9 cellular contexts compared by ENCODE assay signal in the genomic region with DNA sequence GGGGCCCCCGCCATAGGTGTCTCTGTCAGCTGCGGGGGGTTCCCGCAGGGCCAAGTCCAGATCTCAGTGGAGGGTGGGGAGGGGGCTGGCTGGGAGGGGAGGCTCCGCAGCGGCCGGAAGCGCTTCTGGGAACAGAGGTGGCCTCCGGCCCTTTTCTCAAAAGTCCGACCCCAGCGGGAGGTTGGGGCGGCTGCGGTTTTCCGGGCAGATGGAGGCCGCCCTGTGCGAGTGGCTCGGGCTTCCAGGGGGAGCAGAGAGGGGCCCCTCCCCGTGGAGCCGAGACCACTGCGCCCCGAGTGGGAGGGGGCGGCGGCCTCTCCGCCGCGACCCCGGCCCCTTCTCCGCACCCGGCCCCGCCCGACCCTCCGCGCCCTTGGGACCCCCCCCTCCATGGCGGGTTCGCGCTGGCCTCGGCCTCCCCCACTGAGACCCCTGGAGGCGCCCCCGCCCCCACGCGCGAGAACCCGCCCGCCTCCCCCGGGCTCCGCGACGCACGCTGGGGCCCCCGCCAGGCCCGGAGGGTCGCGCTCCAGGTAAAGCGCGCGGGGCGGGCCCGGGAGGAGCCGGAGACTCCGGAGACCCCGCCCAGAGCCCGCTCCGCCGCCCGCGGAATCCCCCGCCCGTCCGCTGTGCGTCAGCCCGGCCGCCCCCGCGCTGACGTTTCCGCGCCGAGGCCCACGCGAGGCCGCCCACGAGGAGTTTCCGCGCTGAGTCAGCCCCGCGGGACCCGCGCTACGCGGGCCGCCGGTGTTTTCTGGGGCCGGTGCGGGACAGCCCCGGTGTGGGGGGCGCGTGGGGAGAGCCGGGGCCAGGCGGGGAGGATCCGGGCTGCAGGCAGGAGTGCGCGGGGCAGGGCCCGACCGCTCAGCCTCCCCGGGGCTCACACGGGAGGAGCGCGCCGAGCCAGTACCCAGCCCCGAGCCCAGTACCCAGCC. TPM values are rescaled to one million over a fixed set of nuclear protein-coding genes. Genes with fewer than 3 reads are reported as not detected.
DNase-seq lines count a peak whose midpoint lies in the region; ATAC-seq, FAIRE-seq and TF ChIP-seq lines count a peak whose summit lies in the region.
"Had no signal": no experiment of that assay in that cellular context is flagged by ENCODE, and none has a peak within 500 bp of the region (broad histone marks: within the 10 kb centered on the region; RNA-seq: fewer than 3 reads in every experiment).

No MANE protein-coding gene starts in this region.

- peak overlapping the region; percentile 58 for H3K27ac Mint-ChIP-seq in activated CD4-positive, alpha-beta memory T cell treated with anti-CD3 and anti-CD28 coated beads, Interleukin-2, amount 10 ng/mL, durations not matched to agents 7 days and 5 days
- peak overlapping the region; percentile 97 to 99 for H3K27ac Mint-ChIP-seq in natural killer cell treated with Interleukin-12 subunit alpha and Interleukin-12 subunit beta and Interleukin-15 and Interleukin-18, amount 100 ng/mL, for 72 hours

- H4K5ac ChIP-seq in H1 (ENCODE audit: insufficient read length, low read depth, low read length): no peak overlapping the region

- peak; percentile 87 to 89 for ATAC-seq in natural killer cell treated with Interleukin-12 subunit alpha and Interleukin-12 subunit beta and Interleukin-15 and Interleukin-18, amount 100 ng/mL, for 72 hours
- ATAC-seq in stimulated activated naive CD8-positive, alpha-beta T cell treated with anti-CD3 and anti-CD28 coated beads, Interleukin-15, Interleukin-2, amounts not matched to agents 100 U/mL and 50 U/mL, for 24 hours: peak; percentile 83

- no peaks in the 10 kb centered on the region for H3K79me1 ChIP-seq in H1 (ENCODE audit: low read depth, low read length)

- no peak overlapping the region for H2BK15ac ChIP-seq in H1 (ENCODE audit: low read length)

- no peak overlapping the region for H4K91ac ChIP-seq in H1 (replicated peaks; ENCODE audit: insufficient read length, low read length)

- no peak overlapping the region for H2BK12ac ChIP-seq in H1 (ENCODE audit: low read depth, low read length)

- no peak for TF ChIP-seq EP300 in H1 (IDR thresholded peaks at IDR 0.05; ENCODE audit: borderline replicate concordance in 1 of 2, low read depth in 2 of 2, low read length in 2 of 2)

- no peak for TF ChIP-seq RAD21 in H1 (IDR thresholded peaks at IDR 0.05 in 1 of 2, conservative IDR thresholded peaks at IDR 0.05 in 1 of 2; ENCODE audit: low read depth in 2 of 2, low read length in 2 of 2)

- H3K4ac ChIP-seq in H1 (replicated peaks; ENCODE audit: insufficient read length, low read depth, low read length): peak overlapping the region; percentile 81

- H3K79me2 ChIP-seq in H1 (ENCODE audit: control insufficient read depth in 1 of 2, insufficient read depth in 2 of 2, low read length in 2 of 2): no peaks in the 10 kb centered on the region

- no peaks in the 10 kb centered on the region for H3K36me3 ChIP-seq in H1 (ENCODE audit: control insufficient read depth in 2 of 4, insufficient read depth in 4 of 4, low read length in 3 of 4)

- no peak for TF ChIP-seq POLR2A in H1 (IDR thresholded peaks at IDR 0.05; ENCODE audit: control extremely low read depth in 1 of 2, low read depth in 2 of 2, low read length in 2 of 2)

- no peaks in the 10 kb centered on the region for H3K9me3 Mint-ChIP-seq in activated CD4-positive, alpha-beta memory T cell treated with anti-CD3 and anti-CD28 coated beads, Interleukin-2, amount 10 ng/mL, durations not matched to agents 7 days and 5 days
- H3K9me3 Mint-ChIP-seq in natural killer cell treated with Interleukin-12 subunit alpha and Interleukin-12 subunit beta and Interleukin-15 and Interleukin-18, amount 100 ng/mL, for 72 hours: no peaks in the 10 kb centered on the region

- no peak overlapping the region for H2BK120ac ChIP-seq in H1 (replicated peaks; ENCODE audit: low read depth, low read length)

- H3K4me2 ChIP-seq in H1 (ENCODE audit: insufficient read depth in 1 of 2, low read depth in 2 of 2, low read length in 2 of 2): peak overlapping the region; percentile 12 to 70; a peak in 3 of 4 replicates

- peaks cover 2 to 9% (median 8%) of the 10 kb centered on the region in 4 experiments; a peak in 6 of 7 replicates for H3K27me3 ChIP-seq in H1 (replicated peaks in 1 of 4; ENCODE audit: control insufficient read depth in 3 of 4, extremely low read depth in 1 of 4, insufficient read depth in 3 of 4, low read length in 3 of 4)

- no peaks in the 10 kb centered on the region for H4K20me1 ChIP-seq in H1 (replicated peaks in 1 of 2; ENCODE audit: control insufficient read depth in 1 of 2, insufficient read depth in 2 of 2, low read length in 2 of 2)

- no peak overlapping the region for H2AFZ ChIP-seq in H1 (ENCODE audit: low read length)

- WGBS in H1 (ENCODE audit: extremely low coverage in 1 of 2, insufficient coverage in 1 of 2, insufficient read length in 1 of 2, insufficient replicate concordance in 2 of 2, low coverage in 1 of 2, low lambda C conversion rate in 2 of 2, missing lambda C conversion rate in 1 of 2), 2 experiments: 10% methylated on average over 13 of the region's 109 CpGs; no CpG with 5 or more reads in 1 of the 2 experiments

- H3K4me3 Mint-ChIP-seq in activated CD4-positive, alpha-beta memory T cell treated with anti-CD3 and anti-CD28 coated beads, Interleukin-2, amount 10 ng/mL, durations not matched to agents 7 days and 5 days: peak overlapping the region; percentile 16
- peak overlapping the region; percentile 73 for H3K4me3 Mint-ChIP-seq in natural killer cell treated with Interleukin-12 subunit alpha and Interleukin-12 subunit beta and Interleukin-15 and Interleukin-18, amount 100 ng/mL, for 72 hours

- POLR2A ChIA-PET in activated CD4-positive, alpha-beta memory T cell treated with anti-CD3 and anti-CD28 coated beads, Interleukin-2, amount 10 ng/mL, durations not matched to agents 7 days and 5 days (lab: Charles Lee): interaction anchor here (0.5 to 1.1 kb wide), 2 partner anchors 12 to 13 kb away, joined by 4 to 7 read pairs; no protein-coding TSS in a partner anchor
- POLR2A ChIA-PET in H1 (lab: Charles Lee; ENCODE audit: partially characterized antibody): interaction anchor here (0.9 to 1.7 kb wide), 3 partner anchors 15 to 179 kb away, joined by 3 to 6 read pairs (median 4); partner anchors contain the start of gene TTLL10

- H2BK20ac ChIP-seq in H1 (ENCODE audit: low read length): no peak overlapping the region; the same call in 1 of the 2 replicates

- no peaks in the 10 kb centered on the region for H3K27me3 Mint-ChIP-seq in activated CD4-positive, alpha-beta memory T cell treated with anti-CD3 and anti-CD28 coated beads, Interleukin-2, amount 10 ng/mL, durations not matched to agents 7 days and 5 days
- no peaks in the 10 kb centered on the region for H3K27me3 Mint-ChIP-seq in natural killer cell treated with Interleukin-12 subunit alpha and Interleukin-12 subunit beta and Interleukin-15 and Interleukin-18, amount 100 ng/mL, for 72 hours

- peaks cover 0 to 10% (median under 1%) of the 10 kb centered on the region in 4 experiments; a peak in 4 of 7 replicates for H3K4me1 ChIP-seq in H1 (replicated peaks in 1 of 4; ENCODE audit: control insufficient read depth in 3 of 4, insufficient read depth in 4 of 4, low read length in 3 of 4)

- no peak overlapping the region for H2AK5ac ChIP-seq in H1 (ENCODE audit: low read depth, low read length)

- FAIRE-seq in H1 (lab: Jason Lieb, UNC): no peak

- H3K18ac ChIP-seq in H1 (ENCODE audit: extremely low read depth, low read length): peak overlapping the region; percentile 78; the same call in 1 of the 2 replicates

- H3K36me3 Mint-ChIP-seq in activated CD4-positive, alpha-beta memory T cell treated with anti-CD3 and anti-CD28 coated beads, Interleukin-2, amount 10 ng/mL, durations not matched to agents 7 days and 5 days (ENCODE audit: low read depth): no peaks in the 10 kb centered on the region
- no peaks in the 10 kb centered on the region for H3K36me3 Mint-ChIP-seq in natural killer cell treated with Interleukin-12 subunit alpha and Interleukin-12 subunit beta and Interleukin-15 and Interleukin-18, amount 100 ng/mL, for 72 hours

- H3K14ac ChIP-seq in H1 (ENCODE audit: insufficient read length): no peak overlapping the region

- peaks cover 15% of the 10 kb centered on the region for H3K4me1 Mint-ChIP-seq in activated CD4-positive, alpha-beta memory T cell treated with anti-CD3 and anti-CD28 coated beads, Interleukin-2, amount 10 ng/mL, durations not matched to agents 7 days and 5 days
- H3K4me1 Mint-ChIP-seq in natural killer cell treated with Interleukin-12 subunit alpha and Interleukin-12 subunit beta and Interleukin-15 and Interleukin-18, amount 100 ng/mL, for 72 hours (ENCODE audit: low read depth in 2 of 2): peaks cover 9 to 15% of the 10 kb centered on the region in 2 donors

- TF ChIP-seq CTCF in GM12864 (IDR thresholded peaks at IDR 0.05; ENCODE audit: low read depth, low read length, missing control alignments) (no peak), H1 (IDR thresholded peaks at IDR 0.05; ENCODE audit: control extremely low read depth in 1 of 3, insufficient read depth in 1 of 3, low read depth in 1 of 3, low read length in 3 of 3) (no peak)

- no peak overlapping the region for H3K56ac ChIP-seq in H1 (replicated peaks; ENCODE audit: insufficient read length, low read depth, low read length)

- DNase-seq in GM12864 (ENCODE audit: low read depth): no peak
- DNase-seq in M059J (ENCODE audit: low read depth): peak; percentile 27
- peak; percentile 80 for DNase-seq in activated CD4-positive, alpha-beta memory T cell treated with anti-CD3 and anti-CD28 coated beads, Interleukin-2, amount 10 ng/mL, durations not matched to agents 7 days and 5 days
- DNase-seq in H1 (ENCODE audit: low read depth in 1 of 2, low spot score in 2 of 2): peak in 1 of 2 experiments; percentile 76
- DNase-seq in natural killer cell treated with Interleukin-12 subunit alpha and Interleukin-12 subunit beta and Interleukin-15 and Interleukin-18, amount 100 ng/mL, for 72 hours (ENCODE audit: low spot score): peak; percentile 96
- DNase-seq in stimulated activated naive CD8-positive, alpha-beta T cell treated with anti-CD3 and anti-CD28 coated beads, Interleukin-15, Interleukin-2, amounts not matched to agents 100 U/mL and 50 U/mL, for 24 hours: peak; percentile 93
- no peak for DNase-seq in Kasumi-1 (lab: John Stamatoyannopoulos, UW)
- no peak for DNase-seq in retina

- CTCF ChIA-PET in activated CD4-positive, alpha-beta memory T cell treated with anti-CD3 and anti-CD28 coated beads, Interleukin-2, amount 10 ng/mL, durations not matched to agents 7 days and 5 days (lab: Charles Lee): no interaction called here
- CTCF ChIA-PET in H1 (lab: Charles Lee; ENCODE audit: partially characterized antibody): interaction anchor here (1.0 to 1.2 kb wide), 2 partner anchors 16 to 17 kb away, joined by 3 read pairs; no protein-coding TSS in a partner anchor

- H3K23me2 ChIP-seq in H1 (ENCODE audit: low read depth, low read length): peaks cover 3% of the 10 kb centered on the region; the same call in 1 of the 2 replicates

- no peak overlapping the region for H3K23ac ChIP-seq in H1 (ENCODE audit: insufficient read length)

- no peak overlapping the region for H3K27ac ChIP-seq in H1 (ENCODE audit: low read depth, low read length)

- no peak overlapping the region for H3K9ac ChIP-seq in H1 (replicated peaks in 1 of 4; ENCODE audit: extremely low read depth in 1 of 4, low read depth in 3 of 4, low read length in 3 of 4)

- no peaks in the 10 kb centered on the region for H3K9me3 ChIP-seq in H1 (ENCODE audit: insufficient read depth in 2 of 2, low read depth in 1 of 2, low read length in 1 of 2)

- H4K8ac ChIP-seq in H1 (ENCODE audit: extremely low read depth, insufficient read depth, low read length): peak overlapping the region; percentile 68; the same call in 1 of the 2 replicates

- no peak overlapping the region for H2BK5ac ChIP-seq in H1 (ENCODE audit: low read depth, low read length)

- H3K4me3 ChIP-seq in GM12864 (ENCODE audit: low read depth, low read length) (peak overlapping the region; percentile 10; the same call in 1 of the 2 replicates), H1 (ENCODE audit: extremely low read depth in 1 of 4, insufficient read depth in 2 of 4, low read depth in 3 of 4, low read length in 4 of 4) (peak overlapping the region; percentile 23 to 67 (median 30); a peak in 7 of 8 replicates)

RNA-seq across cellular contexts. Expression of gene TNFRSF18, which starts 5.2 kb away (rescaled TPM):
- not detected in 2 replicates for total RNA-seq in M059J (2014; rRNA removed; shearing (Covaris generic))
- 100 to 1,000 TPM; 115 to 116 TPM for total RNA-seq in activated CD4-positive, alpha-beta memory T cell treated with anti-CD3 and anti-CD28 coated beads, Interleukin-2, amount 10 ng/mL, durations not matched to agents 7 days and 5 days
- 0.92 and 1.5 TPM in 2 replicates for total RNA-seq in H1 (2021; fragmentation: NEBNext Ultra II Directional; extraction: Animal tissue kit (Norgen Biotek cat#: 25700))
- 2.5 and 2.7 TPM in 2 replicates for polyA plus RNA-seq in H1 (2011; rRNA removed)
- 2.9 TPM for polyA plus RNA-seq in H1 (2011; cell fraction: cytosol; rRNA removed)
- polyA plus RNA-seq in H1 (2011; cell fraction: nucleus; rRNA removed): 4.8 TPM
- polyA plus RNA-seq in H1 (2012, experiment 1 of 2): 0.51 to 2.0 TPM (median 1.5 TPM) in 4 replicates
- polyA plus RNA-seq in H1 (2012, experiment 2 of 2): 1.4 TPM
- 1.4 TPM for polyA plus RNA-seq in H1 (2013, experiment 1 of 2)
- 1.5 TPM for polyA plus RNA-seq in H1 (2013, experiment 2 of 2)
- not detected in 2 replicates for polyA minus RNA-seq in H1 (2011; rRNA and poly(A)+ RNA removed)
- polyA minus RNA-seq in H1 (2011; cell fraction: cytosol; rRNA and poly(A)+ RNA removed): not detected
- polyA minus RNA-seq in H1 (2011; cell fraction: nucleus; rRNA and poly(A)+ RNA removed): not detected
- 100 to 1,000 TPM; 295 to 591 TPM for total RNA-seq in natural killer cell treated with Interleukin-12 subunit alpha and Interleukin-12 subunit beta and Interleukin-15 and Interleukin-18, amount 100 ng/mL, for 72 hours
- total RNA-seq: RPMI7951 had no signal

RNA-seq across cellular contexts. Expression of gene TNFRSF4, which starts 12.8 kb away (rescaled TPM):
- total RNA-seq in M059J (2014; rRNA removed; shearing (Covaris generic)): not detected in 2 replicates
- total RNA-seq in activated CD4-positive, alpha-beta memory T cell treated with anti-CD3 and anti-CD28 coated beads, Interleukin-2, amount 10 ng/mL, durations not matched to agents 7 days and 5 days: 100 to 1,000 TPM; 237 to 243 TPM
- total RNA-seq in H1 (2021; fragmentation: NEBNext Ultra II Directional; extraction: Animal tissue kit (Norgen Biotek cat#: 25700)): not detected in 2 replicates
- polyA plus RNA-seq in H1 (2011; rRNA removed): 0.06 TPM in 1 of 2 replicates, not detected in the other
- 0.14 TPM for polyA plus RNA-seq in H1 (2011; cell fraction: cytosol; rRNA removed)
- polyA plus RNA-seq in H1 (2011; cell fraction: nucleus; rRNA removed): 0.19 TPM
- not detected in 4 replicates for polyA plus RNA-seq in H1 (2012, experiment 1 of 2)
- polyA plus RNA-seq in H1 (2012, experiment 2 of 2): not detected
- not detected for polyA plus RNA-seq in H1 (2013, experiment 1 of 2)
- 0.07 TPM for polyA plus RNA-seq in H1 (2013, experiment 2 of 2)
- polyA minus RNA-seq in H1 (2011; rRNA and poly(A)+ RNA removed): not detected in 2 replicates
- polyA minus RNA-seq in H1 (2011; cell fraction: cytosol; rRNA and poly(A)+ RNA removed): not detected
- not detected for polyA minus RNA-seq in H1 (2011; cell fraction: nucleus; rRNA and poly(A)+ RNA removed)
- total RNA-seq in natural killer cell treated with Interleukin-12 subunit alpha and Interleukin-12 subunit beta and Interleukin-15 and Interleukin-18, amount 100 ng/mL, for 72 hours: 100 to 1,000 TPM in 1 of 2 donors, 10 to 100 TPM in 1; 56.8 to 305 TPM
- total RNA-seq: RPMI7951 had no signal

RNA-seq across cellular contexts. Expression of gene TTLL10, which starts 27.5 kb away (rescaled TPM):
- not detected in 2 replicates for total RNA-seq in M059J (2014; rRNA removed; shearing (Covaris generic))
- not detected for total RNA-seq in activated CD4-positive, alpha-beta memory T cell treated with anti-CD3 and anti-CD28 coated beads, Interleukin-2, amount 10 ng/mL, durations not matched to agents 7 days and 5 days
- 1.6 and 1.7 TPM in 2 replicates for total RNA-seq in H1 (2021; fragmentation: NEBNext Ultra II Directional; extraction: Animal tissue kit (Norgen Biotek cat#: 25700))
- 1.1 and 2.0 TPM in 2 replicates for polyA plus RNA-seq in H1 (2011; rRNA removed)
- polyA plus RNA-seq in H1 (2011; cell fraction: cytosol; rRNA removed): 1.0 TPM
- polyA plus RNA-seq in H1 (2011; cell fraction: nucleus; rRNA removed): 3.8 TPM
- 0.94 to 4.7 TPM (median 1.1 TPM) in 4 replicates for polyA plus RNA-seq in H1 (2012, experiment 1 of 2)
- 0.24 TPM for polyA plus RNA-seq in H1 (2012, experiment 2 of 2)
- 0.73 TPM for polyA plus RNA-seq in H1 (2013, experiment 1 of 2)
- 0.55 TPM for polyA plus RNA-seq in H1 (2013, experiment 2 of 2)
- polyA minus RNA-seq in H1 (2011; rRNA and poly(A)+ RNA removed): 0.51 and 1.3 TPM in 2 replicates
- not detected for polyA minus RNA-seq in H1 (2011; cell fraction: cytosol; rRNA and poly(A)+ RNA removed)
- 1.5 TPM for polyA minus RNA-seq in H1 (2011; cell fraction: nucleus; rRNA and poly(A)+ RNA removed)
- under 1 TPM in 1 of 2 donors, not detected in 1; 0.31 TPM for total RNA-seq in natural killer cell treated with Interleukin-12 subunit alpha and Interleukin-12 subunit beta and Interleukin-15 and Interleukin-18, amount 100 ng/mL, for 72 hours
- total RNA-seq: RPMI7951 had no signal

RNA-seq across cellular contexts. Expression of gene SDF4, which starts 30.7 kb away (rescaled TPM):
- 100 and 196 TPM in 2 replicates for total RNA-seq in M059J (2014; rRNA removed; shearing (Covaris generic))
- total RNA-seq in activated CD4-positive, alpha-beta memory T cell treated with anti-CD3 and anti-CD28 coated beads, Interleukin-2, amount 10 ng/mL, durations not matched to agents 7 days and 5 days: 100 to 1,000 TPM; 181 TPM
- total RNA-seq in H1 (2021; fragmentation: NEBNext Ultra II Directional; extraction: Animal tissue kit (Norgen Biotek cat#: 25700)): 72.2 and 75.6 TPM in 2 replicates
- 45.5 and 69.8 TPM in 2 replicates for polyA plus RNA-seq in H1 (2011; rRNA removed)
- 62.5 TPM for polyA plus RNA-seq in H1 (2011; cell fraction: cytosol; rRNA removed)
- polyA plus RNA-seq in H1 (2011; cell fraction: nucleus; rRNA removed): 89.3 TPM
- 63.1 to 79.8 TPM (median 77.9 TPM) in 4 replicates for polyA plus RNA-seq in H1 (2012, experiment 1 of 2)
- polyA plus RNA-seq in H1 (2012, experiment 2 of 2): 55.0 TPM
- 110 TPM for polyA plus RNA-seq in H1 (2013, experiment 1 of 2)
- 117 TPM for polyA plus RNA-seq in H1 (2013, experiment 2 of 2)
- polyA minus RNA-seq in H1 (2011; rRNA and poly(A)+ RNA removed): 13.2 and 16.8 TPM in 2 replicates
- 32.2 TPM for polyA minus RNA-seq in H1 (2011; cell fraction: cytosol; rRNA and poly(A)+ RNA removed)
- polyA minus RNA-seq in H1 (2011; cell fraction: nucleus; rRNA and poly(A)+ RNA removed): 39.2 TPM
- 100 to 1,000 TPM; 243 to 251 TPM for total RNA-seq in natural killer cell treated with Interleukin-12 subunit alpha and Interleukin-12 subunit beta and Interleukin-15 and Interleukin-18, amount 100 ng/mL, for 72 hours

RNA-seq across cellular contexts. Expression of gene B3GALT6, which starts 30.9 kb away (rescaled TPM):
- total RNA-seq in M059J (2014; rRNA removed; shearing (Covaris generic)): 17.4 and 30.1 TPM in 2 replicates
- 10 to 100 TPM; 13.3 to 14.4 TPM for total RNA-seq in activated CD4-positive, alpha-beta memory T cell treated with anti-CD3 and anti-CD28 coated beads, Interleukin-2, amount 10 ng/mL, durations not matched to agents 7 days and 5 days
- total RNA-seq in H1 (2021; fragmentation: NEBNext Ultra II Directional; extraction: Animal tissue kit (Norgen Biotek cat#: 25700)): 18.2 and 18.4 TPM in 2 replicates
- 20.4 and 23.1 TPM in 2 replicates for polyA plus RNA-seq in H1 (2011; rRNA removed)
- polyA plus RNA-seq in H1 (2011; cell fraction: cytosol; rRNA removed): 15.3 TPM
- polyA plus RNA-seq in H1 (2011; cell fraction: nucleus; rRNA removed): 17.2 TPM
- polyA plus RNA-seq in H1 (2012, experiment 1 of 2): 10.3 to 13.2 TPM (median 12.4 TPM) in 4 replicates
- 14.7 TPM for polyA plus RNA-seq in H1 (2012, experiment 2 of 2)
- polyA plus RNA-seq in H1 (2013, experiment 1 of 2): 14.0 TPM
- polyA plus RNA-seq in H1 (2013, experiment 2 of 2): 13.4 TPM
- 3.6 and 5.1 TPM in 2 replicates for polyA minus RNA-seq in H1 (2011; rRNA and poly(A)+ RNA removed)
- polyA minus RNA-seq in H1 (2011; cell fraction: cytosol; rRNA and poly(A)+ RNA removed): 11.4 TPM
- 18.1 TPM for polyA minus RNA-seq in H1 (2011; cell fraction: nucleus; rRNA and poly(A)+ RNA removed)
- total RNA-seq in natural killer cell treated with Interleukin-12 subunit alpha and Interleukin-12 subunit beta and Interleukin-15 and Interleukin-18, amount 100 ng/mL, for 72 hours: 10 to 100 TPM; 23.8 to 28.1 TPM

Comparison
In these comparisons a context has a peak if more than half of its experiments do, and no peak if none do; other contexts are left out.
1. DNase-seq: peak in M059J (single experiment), activated CD4-positive, alpha-beta memory T cell treated with anti-CD3 and anti-CD28 coated beads, Interleukin-2, amount 10 ng/mL, durations not matched to agents 7 days and 5 days (single experiment), natural killer cell treated with Interleukin-12 subunit alpha and Interleukin-12 subunit beta and Interleukin-15 and Interleukin-18, amount 100 ng/mL, for 72 hours (single experiment) and stimulated activated naive CD8-positive, alpha-beta T cell treated with anti-CD3 and anti-CD28 coated beads, Interleukin-15, Interleukin-2, amounts not matched to agents 100 U/mL and 50 U/mL, for 24 hours (single experiment); none in GM12864 (single experiment), Kasumi-1 (0 of 2) and retina (single experiment).
2. RNA of gene TNFRSF18, which starts 5.2 kb away (total RNA-seq): 295 to 591 TPM in natural killer cell treated with Interleukin-12 subunit alpha and Interleukin-12 subunit beta and Interleukin-15 and Interleukin-18, amount 100 ng/mL, for 72 hours and 115 to 116 TPM in activated CD4-positive, alpha-beta memory T cell treated with anti-CD3 and anti-CD28 coated beads, Interleukin-2, amount 10 ng/mL, durations not matched to agents 7 days and 5 days; 0.92 to 1.5 TPM in H1 and not detected in M059J; every median in the first group is over 10 times any median in the second.
3. RNA of gene TNFRSF4, which starts 12.8 kb away (total RNA-seq): 56.8 to 305 TPM in natural killer cell treated with Interleukin-12 subunit alpha and Interleukin-12 subunit beta and Interleukin-15 and Interleukin-18, amount 100 ng/mL, for 72 hours and 237 to 243 TPM in activated CD4-positive, alpha-beta memory T cell treated with anti-CD3 and anti-CD28 coated beads, Interleukin-2, amount 10 ng/mL, durations not matched to agents 7 days and 5 days; not detected in H1 and not detected in M059J; every median in the first group is over 10 times any median in the second.